ENCODE assay signal across 8 cellular contexts in the genomic region with DNA sequence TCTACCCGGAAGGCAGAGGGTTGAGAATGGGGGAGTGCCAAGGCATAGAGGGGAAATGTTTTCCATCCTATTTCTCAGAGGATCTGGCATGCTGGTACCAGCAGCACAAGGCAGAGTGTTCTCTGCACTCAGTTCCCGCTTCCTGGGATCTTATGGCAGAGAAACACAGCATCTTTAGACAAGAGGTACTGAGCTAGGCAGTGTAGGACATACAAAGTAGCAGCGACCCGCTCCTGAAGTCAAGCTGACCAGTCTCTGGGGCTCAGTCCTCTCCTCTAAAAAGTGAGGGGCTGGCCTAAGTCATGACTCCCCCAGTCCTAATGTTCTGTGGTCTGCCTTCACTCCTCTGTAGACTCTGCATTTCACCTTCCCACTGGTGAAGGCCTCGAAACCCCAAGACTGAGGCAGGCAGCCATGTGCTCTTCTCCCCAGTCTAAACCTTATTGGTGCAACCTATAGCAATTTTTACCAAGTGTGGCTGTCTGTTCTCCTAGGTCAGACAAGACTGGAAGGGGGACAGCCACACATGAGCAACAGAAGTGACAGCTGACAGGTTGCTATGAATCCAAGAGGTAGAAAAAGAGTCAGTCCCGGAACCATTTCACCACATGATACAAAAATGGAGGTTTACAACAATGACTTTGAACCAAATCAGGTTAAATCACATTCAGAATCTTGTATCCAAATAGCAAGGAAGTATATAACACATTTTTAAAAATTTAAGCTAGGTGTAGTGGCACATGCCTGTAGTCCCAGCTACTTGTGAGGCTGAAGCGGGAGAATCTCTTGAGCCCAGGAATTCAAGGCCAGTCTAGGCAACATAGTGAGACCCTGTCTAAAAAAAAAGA. TPM values are rescaled to one million over a fixed set of nuclear protein-coding genes. Genes with fewer than 3 reads are reported as not detected.
DNase-seq lines count a peak whose midpoint lies in the region; ATAC-seq, FAIRE-seq and TF ChIP-seq lines count a peak whose summit lies in the region.

No MANE protein-coding gene starts in this region.

- no peak overlapping the region for H3K14ac ChIP-seq in H1 (ENCODE audit: insufficient read length)

- no peak overlapping the region for H2AK5ac ChIP-seq in H1 (ENCODE audit: low read depth, low read length)

- DNase-seq in GM06990 (ENCODE audit: extremely low read depth, insufficient read length) (peak; percentile 29), NAMALWA (ENCODE audit: low spot score) (peak; percentile 35), H1 (ENCODE audit: low read depth in 1 of 2, low spot score in 2 of 2) (no peak), psoas muscle (no peak), MV-4-11 (lab: John Stamatoyannopoulos, UW) (no peak), epidermal melanocyte (ENCODE audit: insufficient read length, low spot score) (no peak)

- TF ChIP-seq POLR2A in H1 (IDR thresholded peaks at IDR 0.05; ENCODE audit: control extremely low read depth in 1 of 2, low read depth in 2 of 2, low read length in 2 of 2), result no peak

- peak overlapping the region; percentile 6 for H3K4ac ChIP-seq in H1 (replicated peaks; ENCODE audit: insufficient read length, low read depth, low read length)

- ATAC-seq in psoas muscle (no peak), HG02610 (IDR thresholded peaks at IDR 0.05; ENCODE audit: unreplicated experiment) (no peak), GM21825 (IDR thresholded peaks at IDR 0.05; ENCODE audit: unreplicated experiment) (no peak)

- FAIRE-seq in H1 (lab: Jason Lieb, UNC), result no peak

- POLR2A ChIA-PET in H1 (lab: Charles Lee; ENCODE audit: partially characterized antibody), result interaction anchor here (0.7 to 11.3 kb wide), 5 partner anchors 7 to 332 kb away, joined by 3 to 149 read pairs (median 32); partner anchors contain the start of genes SUPT4H1 and TSPOAP1

- no peaks in the 10 kb centered on the region; the same call in 1 of the 2 replicates for H3K36me3 ChIP-seq in GM06990 (ENCODE audit: control insufficient read depth, insufficient read depth, low read length)
- H3K36me3 ChIP-seq in H1 (ENCODE audit: control insufficient read depth in 2 of 4, insufficient read depth in 4 of 4, low read length in 3 of 4), result peaks cover 3 to 8% (median 5%) of the 10 kb centered on the region in 4 experiments; a peak in 3 of 8 replicates
- peaks cover 0 to 14% of the 10 kb centered on the region in 2 donors for H3K36me3 ChIP-seq in psoas muscle (ENCODE audit: insufficient read depth in 1 of 2, low read depth in 1 of 2)

- peak overlapping the region; percentile 88; the same call in 1 of the 2 replicates for H2BK12ac ChIP-seq in H1 (ENCODE audit: low read depth, low read length)

- H4K8ac ChIP-seq in H1 (ENCODE audit: extremely low read depth, insufficient read depth, low read length), result no peak overlapping the region; the same call in 1 of the 2 replicates

- peak overlapping the region; percentile 51; the same call in 1 of the 2 replicates for H2BK20ac ChIP-seq in H1 (ENCODE audit: low read length)

- WGBS in H1 (ENCODE audit: extremely low coverage in 1 of 2, insufficient coverage in 1 of 2, insufficient read length in 1 of 2, insufficient replicate concordance in 2 of 2, low coverage in 1 of 2, low lambda C conversion rate in 2 of 2, missing lambda C conversion rate in 1 of 2), 2 experiments, result 92% methylated on average over 7 of the region's 7 CpGs; no CpG with 5 or more reads in 1 of the 2 experiments
- WGBS in psoas muscle, 3 donors, result 90 to 94% (median 93%) methylated on average over 7 of the region's 7 CpGs

- TF ChIP-seq CTCF in GM06990 (IDR thresholded peaks at IDR 0.05; ENCODE audit: insufficient read depth, low read length, poor library complexity, severe bottlenecking), result no peak
- no peak for TF ChIP-seq CTCF in H1 (IDR thresholded peaks at IDR 0.05; ENCODE audit: control extremely low read depth in 1 of 3, insufficient read depth in 1 of 3, low read depth in 1 of 3, low read length in 3 of 3)
- no peak for TF ChIP-seq CTCF in psoas muscle (IDR thresholded peaks at IDR 0.05)

- peaks cover 4 to 24% (median 19%) of the 10 kb centered on the region in 4 experiments for H3K4me1 ChIP-seq in H1 (replicated peaks in 1 of 4; ENCODE audit: control insufficient read depth in 3 of 4, insufficient read depth in 4 of 4, low read length in 3 of 4)
- H3K4me1 ChIP-seq in psoas muscle, result no peaks in the 10 kb centered on the region

- H3K27ac ChIP-seq in H1 (ENCODE audit: low read depth, low read length) (peak overlapping the region; percentile 30; the same call in 1 of the 2 replicates), psoas muscle (peak overlapping the region; percentile 5)

- TF ChIP-seq RAD21 in H1 (IDR thresholded peaks at IDR 0.05 in 1 of 2, conservative IDR thresholded peaks at IDR 0.05 in 1 of 2; ENCODE audit: low read depth in 2 of 2, low read length in 2 of 2), result no peak

- H4K20me1 ChIP-seq in H1 (replicated peaks in 1 of 2; ENCODE audit: control insufficient read depth in 1 of 2, insufficient read depth in 2 of 2, low read length in 2 of 2), result peaks cover 0 to 2% of the 10 kb centered on the region in 2 experiments

- intact Hi-C loops in psoas muscle (cut with DNase I), result no loop called here

- peak overlapping the region; percentile 90; the same call in 1 of the 2 replicates for H2BK5ac ChIP-seq in H1 (ENCODE audit: low read depth, low read length)

- peak overlapping the region; percentile 92 for H4K91ac ChIP-seq in H1 (replicated peaks; ENCODE audit: insufficient read length, low read length)

- no peaks in the 10 kb centered on the region for H3K27me3 ChIP-seq in GM06990 (replicated peaks; ENCODE audit: control insufficient read depth, insufficient read depth, low read length)
- peaks cover 0 to under 1% (median 0%) of the 10 kb centered on the region in 4 experiments; a peak in 3 of 7 replicates for H3K27me3 ChIP-seq in H1 (replicated peaks in 1 of 4; ENCODE audit: control insufficient read depth in 3 of 4, extremely low read depth in 1 of 4, insufficient read depth in 3 of 4, low read length in 3 of 4)
- H3K27me3 ChIP-seq in psoas muscle (ENCODE audit: insufficient read depth in 3 of 3, low read length in 2 of 3), result peaks cover 0 to 9% (median 0%) of the 10 kb centered on the region in 3 donors

- H2BK120ac ChIP-seq in H1 (replicated peaks; ENCODE audit: low read depth, low read length), result no peak overlapping the region

- CTCF ChIA-PET in H1 (lab: Charles Lee; ENCODE audit: partially characterized antibody), result interaction anchor here (0.7 to 18.5 kb wide), 8 partner anchors 10 to 138 kb away, joined by 3 to 384 read pairs (median 5); partner anchors contain the start of genes RNF43, SUPT4H1 and TSPOAP1

- TF ChIP-seq EP300 in H1 (IDR thresholded peaks at IDR 0.05; ENCODE audit: borderline replicate concordance in 1 of 2, low read depth in 2 of 2, low read length in 2 of 2), result no peak

- 0 out of 7 replicates have a peak overlapping the region, but pooled peaks of 1 of the 4 experiments have one; percentile 14 for H3K9ac ChIP-seq in H1 (replicated peaks in 1 of 4; ENCODE audit: extremely low read depth in 1 of 4, low read depth in 3 of 4, low read length in 3 of 4)

- H3K79me2 ChIP-seq in H1 (ENCODE audit: control insufficient read depth in 1 of 2, insufficient read depth in 2 of 2, low read length in 2 of 2), result no peaks in the 10 kb centered on the region

- no peak overlapping the region for H3K18ac ChIP-seq in H1 (ENCODE audit: extremely low read depth, low read length)

- H2AFZ ChIP-seq in H1 (ENCODE audit: low read length), result no peak overlapping the region; the same call in 1 of the 2 replicates

- H3K4me3 ChIP-seq in GM06990 (replicated peaks; ENCODE audit: low read depth, low read length) (peak overlapping the region; percentile 82), H1 (ENCODE audit: extremely low read depth in 1 of 4, insufficient read depth in 2 of 4, low read depth in 3 of 4, low read length in 4 of 4) (no peak overlapping the region), psoas muscle (peak overlapping the region; percentile 11)

- H4K5ac ChIP-seq in H1 (ENCODE audit: insufficient read length, low read depth, low read length), result no peak overlapping the region

- H3K56ac ChIP-seq in H1 (replicated peaks; ENCODE audit: insufficient read length, low read depth, low read length), result no peak overlapping the region

- H3K23ac ChIP-seq in H1 (ENCODE audit: insufficient read length), result no peak overlapping the region

- peak overlapping the region; percentile 85; the same call in 1 of the 2 replicates for H2BK15ac ChIP-seq in H1 (ENCODE audit: low read length)

- H3K9me3 ChIP-seq in H1 (ENCODE audit: insufficient read depth in 2 of 2, low read depth in 1 of 2, low read length in 1 of 2) (no peaks in the 10 kb centered on the region), psoas muscle (no peaks in the 10 kb centered on the region)

- H3K23me2 ChIP-seq in H1 (ENCODE audit: low read depth, low read length), result no peaks in the 10 kb centered on the region

- H3K79me1 ChIP-seq in H1 (ENCODE audit: low read depth, low read length), result no peaks in the 10 kb centered on the region

- peak overlapping the region in 1 of 2 experiments; percentile 54; a peak in 1 of 4 replicates for H3K4me2 ChIP-seq in H1 (ENCODE audit: insufficient read depth in 1 of 2, low read depth in 2 of 2, low read length in 2 of 2)

RNA-seq across cellular contexts. Expression of gene TSPOAP1, which starts 11.4 kb away (rescaled TPM):
- 9.2 and 9.8 TPM in 2 replicates for total RNA-seq in H1 (2021; fragmentation: NEBNext Ultra II Directional; extraction: Animal tissue kit (Norgen Biotek cat#: 25700))
- polyA plus RNA-seq in H1 (2011; rRNA removed) (7.6 and 9.8 TPM in 2 replicates), psoas muscle (1 to 10 TPM in 2 of 3 donors, under 1 TPM in 1; 0.40 to 2.1 (median 1.2) TPM)
- polyA plus RNA-seq in H1 (2011; cell fraction: cytosol; rRNA removed), result 13.8 TPM
- 69.7 TPM for polyA plus RNA-seq in H1 (2011; cell fraction: nucleus; rRNA removed)
- polyA plus RNA-seq in H1 (2012, experiment 1 of 2), result 14.7 to 18.9 TPM (median 15.9 TPM) in 4 replicates
- 6.2 TPM for polyA plus RNA-seq in H1 (2012, experiment 2 of 2)
- polyA plus RNA-seq in H1 (2013, experiment 1 of 2), result 4.8 TPM
- 4.1 TPM for polyA plus RNA-seq in H1 (2013, experiment 2 of 2)
- polyA minus RNA-seq in H1 (2011; rRNA and poly(A)+ RNA removed), result 2.9 and 6.6 TPM in 2 replicates
- 5.8 TPM for polyA minus RNA-seq in H1 (2011; cell fraction: cytosol; rRNA and poly(A)+ RNA removed)
- polyA minus RNA-seq in H1 (2011; cell fraction: nucleus; rRNA and poly(A)+ RNA removed), result 8.9 TPM
- 1 to 10 TPM; 2.3 to 6.6 (median 4.4) TPM for total RNA-seq in psoas muscle

RNA-seq across cellular contexts. Expression of gene SUPT4H1, which starts 12.0 kb away (rescaled TPM):
- total RNA-seq in H1 (2021; fragmentation: NEBNext Ultra II Directional; extraction: Animal tissue kit (Norgen Biotek cat#: 25700)), result 103 and 112 TPM in 2 replicates
- 115 and 143 TPM in 2 replicates for polyA plus RNA-seq in H1 (2011; rRNA removed)
- 144 TPM for polyA plus RNA-seq in H1 (2011; cell fraction: cytosol; rRNA removed)
- 67.4 TPM for polyA plus RNA-seq in H1 (2011; cell fraction: nucleus; rRNA removed)
- 166 to 180 TPM (median 170 TPM) in 4 replicates for polyA plus RNA-seq in H1 (2012, experiment 1 of 2)
- 181 TPM for polyA plus RNA-seq in H1 (2012, experiment 2 of 2)
- 66.5 TPM for polyA plus RNA-seq in H1 (2013, experiment 1 of 2)
- 66.6 TPM for polyA plus RNA-seq in H1 (2013, experiment 2 of 2)
- polyA minus RNA-seq in H1 (2011; rRNA and poly(A)+ RNA removed), result 73.5 and 87.0 TPM in 2 replicates
- 50.8 TPM for polyA minus RNA-seq in H1 (2011; cell fraction: cytosol; rRNA and poly(A)+ RNA removed)
- 33.5 TPM for polyA minus RNA-seq in H1 (2011; cell fraction: nucleus; rRNA and poly(A)+ RNA removed)
- 10 to 100 TPM; 52.1 to 58.9 (median 56.2) TPM for total RNA-seq in psoas muscle
- polyA plus RNA-seq in psoas muscle, result 10 to 100 TPM; 56.6 to 86.8 (median 71.3) TPM

RNA-seq across cellular contexts. Expression of gene MPO, which starts 59.3 kb away (rescaled TPM):
- total RNA-seq in H1 (2021; fragmentation: NEBNext Ultra II Directional; extraction: Animal tissue kit (Norgen Biotek cat#: 25700)), result 0.74 TPM in 1 of 2 replicates, not detected in the other
- polyA plus RNA-seq in H1 (2011; rRNA removed) (0.06 and 0.13 TPM in 2 replicates), psoas muscle (under 1 TPM; 0.11 to 0.26 (median 0.14) TPM)
- 0.08 TPM for polyA plus RNA-seq in H1 (2011; cell fraction: cytosol; rRNA removed)
- polyA plus RNA-seq in H1 (2011; cell fraction: nucleus; rRNA removed), result 0.61 TPM
- polyA plus RNA-seq in H1 (2012, experiment 1 of 2), result not detected in 4 replicates
- polyA plus RNA-seq in H1 (2012, experiment 2 of 2), result 0.04 TPM
- 0.04 TPM for polyA plus RNA-seq in H1 (2013, experiment 1 of 2)
- polyA plus RNA-seq in H1 (2013, experiment 2 of 2), result 0.09 TPM
- not detected in 2 replicates for polyA minus RNA-seq in H1 (2011; rRNA and poly(A)+ RNA removed)
- not detected for polyA minus RNA-seq in H1 (2011; cell fraction: cytosol; rRNA and poly(A)+ RNA removed)
- polyA minus RNA-seq in H1 (2011; cell fraction: nucleus; rRNA and poly(A)+ RNA removed), result not detected
- under 1 TPM; 0.38 to 0.95 (median 0.57) TPM for total RNA-seq in psoas muscle

Comparison
In these comparisons a context has a peak if more than half of its experiments do, and no peak if none do; other contexts are left out.
1. DNase-seq: peak in GM06990 (single experiment) and NAMALWA (single experiment); none in H1 (0 of 2), psoas muscle (0 of 2), MV-4-11 (single experiment) and epidermal melanocyte (single experiment).
2. H3K4me3 ChIP-seq: peak in GM06990 (single experiment) and psoas muscle (single experiment); none in H1 (0 of 4).